ENCODE assay signal across 8 cellular contexts in the genomic region with DNA sequence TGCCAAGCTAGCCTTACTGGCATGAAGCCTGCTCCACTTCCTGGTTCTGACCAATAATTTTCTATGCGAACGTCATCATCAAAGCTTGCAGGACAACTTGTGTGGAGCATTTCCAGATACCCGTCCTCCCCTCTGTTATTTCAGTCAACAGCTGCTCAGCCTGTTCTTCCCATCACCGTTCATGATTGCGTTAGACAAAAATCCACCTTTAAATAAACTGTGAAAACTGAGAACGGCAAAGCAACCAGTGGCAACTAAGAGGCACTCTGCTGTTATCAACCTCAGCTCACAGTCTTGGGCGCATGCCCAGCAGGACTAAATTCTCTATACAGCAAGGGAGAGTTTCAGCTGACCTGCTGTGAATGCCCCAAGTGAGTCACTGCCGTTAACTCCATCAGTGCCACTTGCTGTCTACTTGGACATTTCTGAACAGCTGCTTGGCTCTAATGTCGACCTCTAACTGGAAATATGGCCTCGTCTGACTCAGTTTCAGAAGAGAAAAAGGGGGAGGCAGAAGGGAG.
A peak's percentile ranks its signal among the peaks of the same experiment; 100 is the strongest.
DNase-seq lines count a peak whose midpoint lies in the region; ATAC-seq and TF ChIP-seq lines count a peak whose summit lies in the region.

No MANE protein-coding gene starts in this region.

- no peaks in the 10 kb centered on the region for H3K36me3 ChIP-seq in mucosa of descending colon (ENCODE audit: low read depth)

- no peaks in the 10 kb centered on the region for H3K9me3 ChIP-seq in mucosa of descending colon

- no peak for TF ChIP-seq CTCF in mucosa of descending colon (IDR thresholded peaks at IDR 0.05)

- intact Hi-C loops in mucosa of descending colon (cut with DNase I, micrococcal nuclease): no loop called here

- no peak overlapping the region for H3K4me3 ChIP-seq in mucosa of descending colon

- ATAC-seq in mucosa of descending colon (peak; percentile 94), GM21367 (IDR thresholded peaks at IDR 0.05; ENCODE audit: unreplicated experiment) (no peak)

- DNase-seq in HK-2 (ENCODE audit: unreplicated experiment) (peak; percentile 72), OCI-M1 (lab: John Stamatoyannopoulos, UW) (peak; percentile 88), epidermal melanocyte (ENCODE audit: insufficient read length, low spot score) (peak; percentile 56), mucosa of descending colon (peak; percentile 73 to 80 (median 79)), ecto neural progenitor cell (ENCODE audit: low spot score) (no peak), NCI-H446 (lab: John Stamatoyannopoulos, UW) (no peak)
- no peak for DNase-seq in stimulated activated naive CD4-positive, alpha-beta T cell (lab: John Stamatoyannopoulos, UW)

- H3K4me1 ChIP-seq in mucosa of descending colon (ENCODE audit: low read depth): peaks cover 7% of the 10 kb centered on the region

Comparison
In these comparisons a context has a peak if more than half of its experiments do, and no peak if none do; other contexts are left out.
1. DNase-seq: peak in HK-2 (single experiment), OCI-M1 (single experiment), epidermal melanocyte (single experiment) and mucosa of descending colon (3 of 3); none in ecto neural progenitor cell (single experiment), NCI-H446 (0 of 2) and stimulated activated naive CD4-positive, alpha-beta T cell (0 of 6).